ENCODE assay signal across 1 cellular context in the genomic region with DNA sequence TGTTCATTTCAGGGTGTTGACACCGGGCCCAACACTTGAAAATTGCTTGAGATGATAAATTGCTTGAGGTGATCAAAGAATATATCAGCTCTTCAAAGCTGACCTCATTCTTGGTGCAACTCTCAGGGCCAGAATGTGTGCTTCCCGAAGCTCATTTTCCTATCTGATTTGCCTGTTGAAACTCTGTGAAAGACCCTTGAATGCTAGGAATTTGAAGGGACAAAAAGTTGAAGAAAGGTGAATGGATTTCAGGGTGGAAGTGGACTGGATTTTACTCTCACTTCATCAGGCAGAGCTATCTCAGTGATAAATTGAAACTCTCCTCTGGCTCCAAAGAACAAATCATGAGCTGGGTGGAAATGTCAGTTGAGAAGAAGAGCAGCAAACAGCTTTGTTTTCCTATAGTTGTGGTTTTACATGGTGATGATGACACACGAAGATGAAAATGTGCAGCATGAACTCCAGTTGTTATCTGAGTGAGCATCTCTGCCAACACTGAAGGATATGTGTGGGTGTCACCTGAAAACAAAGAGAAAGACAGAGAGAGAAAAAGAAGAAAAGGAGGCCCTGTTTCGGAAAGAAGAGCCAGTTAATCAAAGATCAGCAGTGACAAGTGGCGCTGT.
TF ChIP-seq lines count a peak whose summit lies in the region.

No MANE protein-coding gene starts in this region.

TF ChIP-seq in HEK293T, 16 proteins besides CTCF, POLR2A, EP300 and RAD21 (continued from another document):
- TF ChIP-seq ZNF384 (IDR thresholded peaks at IDR 0.05), result no peak
